In genomic region chr7:151518105-151518780, GRCh38 we compare ENCODE assay signal across 8 cellular contexts. TPM values are rescaled to one million over a fixed set of nuclear protein-coding genes. Genes with fewer than 3 reads are reported as not detected.
DNase-seq lines count a peak whose midpoint lies in the region; ATAC-seq and TF ChIP-seq lines count a peak whose summit lies in the region.

No MANE protein-coding gene starts in this region.

- TF ChIP-seq CTCF in 22Rv1 (IDR thresholded peaks at IDR 0.05) = no peak
- TF ChIP-seq CTCF in body of pancreas (IDR thresholded peaks at IDR 0.05) = peak in 2 of 7 experiments; percentile 5 to 9

- H3K9me3 ChIP-seq in body of pancreas = no peaks in the 10 kb centered on the region

- WGBS in body of pancreas, 2 donors = 1% methylated on average over 30 of the region's 30 CpGs

- intact Hi-C loops in body of pancreas (cut with DNase I) = no loop called here

- peak overlapping the region; percentile 82 to 98 (median 91) for H3K27ac Mint-ChIP-seq in immature natural killer cell

- H3K4me3 ChIP-seq in body of pancreas = peak overlapping the region; percentile 23 to 74

- no peaks in the 10 kb centered on the region for H3K9me3 Mint-ChIP-seq in immature natural killer cell

- peaks cover 49 to 69% of the 10 kb centered on the region in 2 donors for H3K4me1 Mint-ChIP-seq in immature natural killer cell

- peak overlapping the region; percentile 86 to 97 (median 92) for H3K4me3 Mint-ChIP-seq in immature natural killer cell

- H3K36me3 Mint-ChIP-seq in immature natural killer cell = no peaks in the 10 kb centered on the region

- TF ChIP-seq POLR2A in body of pancreas (IDR thresholded peaks at IDR 0.05) = peak in 2 of 3 donors; percentile 35 to 50

- ATAC-seq in body of pancreas (no peak), HG03045 (IDR thresholded peaks at IDR 0.05; ENCODE audit: unreplicated experiment) (no peak)

- peak overlapping the region; percentile 95 for H3K27ac ChIP-seq in 22Rv1
- H3K27ac ChIP-seq in body of pancreas = peak overlapping the region; percentile 94 to 100 (median 98)

- H3K27me3 ChIP-seq in body of pancreas = no peaks in the 10 kb centered on the region

- peaks cover 45% of the 10 kb centered on the region for H3K4me1 ChIP-seq in body of pancreas

- no peaks in the 10 kb centered on the region for H3K36me3 ChIP-seq in body of pancreas (replicated peaks in 1 of 2; ENCODE audit: insufficient read depth in 1 of 2, low read depth in 2 of 2)

- peak; percentile 35 for DNase-seq in H4 (ENCODE audit: low spot score)
- DNase-seq in T1000 (lab: John Stamatoyannopoulos, UW) = peak; percentile 11
- peak; percentile 59 to 68 (median 63) for DNase-seq in body of pancreas
- DNase-seq in immature natural killer cell = peak; percentile 61 to 63 (median 63)
- peak; percentile 29 to 52 (median 38) for DNase-seq in stimulated activated CD4-positive, alpha-beta T cell treated with anti-CD3 and anti-CD28 coated beads, Interleukin-12 subunit alpha, Interleukin-12 subunit beta, amount 100 ng/mL, for 48 hours (ENCODE audit: low read depth in 2 of 3, low spot score in 1 of 3)
- DNase-seq in KG1 (lab: John Stamatoyannopoulos, UW) = no peak

- H3K27me3 Mint-ChIP-seq in immature natural killer cell (ENCODE audit: low read depth in 3 of 3) = peaks cover 15 to 23% (median 17%) of the 10 kb centered on the region in 3 donors

RNA-seq across cellular contexts. Expression of gene RHEB, which starts 1.5 kb away (rescaled TPM):
- total RNA-seq in H4 (2014; rRNA removed; shearing (Covaris generic)) = 144 and 209 TPM in 2 replicates
- total RNA-seq in body of pancreas = 10 to 100 TPM; 44.9 to 91.0 TPM
- polyA plus RNA-seq in immature natural killer cell = 10 to 100 TPM; 61.2 to 70.2 (median 61.8) TPM
